33 cellular contexts compared by ENCODE assay signal in genomic region chr5:44150075-44150723, GRCh38.
"Had no signal": no experiment of that assay in that cellular context is flagged by ENCODE, and none has a peak within 500 bp of the region (broad histone marks: within the 10 kb centered on the region; RNA-seq: fewer than 3 reads in every experiment).

No MANE protein-coding gene starts in this region.

- H3K36me3 ChIP-seq: adrenal gland, ascending aorta, brain microvascular endothelial cell, breast epithelium, cardiac muscle cell had no signal

- ATAC-seq: activated naive CD4-positive, alpha-beta T cell treated with anti-CD3 and anti-CD28 coated beads, Interleukin-2, amount 50 U/mL, for 72 hours; activated naive CD8-positive, alpha-beta T cell treated with anti-CD3 and anti-CD28 coated beads, Interleukin-2, amount 50 U/mL, for 24 hours; activated T-cell treated with anti-CD3 and anti-CD28 coated beads, Interleukin-2, amount 50 U/mL, for 4 hours; activated T-cell treated with anti-CD3 and anti-CD28 coated beads, Interleukin-2, amount 50 U/mL, for 72 hours; activated T-helper 17 cell treated with anti-CD3 and anti-CD28 coated beads, Interleukin-2, amount 50 U/mL, for 72 hours; body of pancreas had no signal

- FAIRE-seq: astrocyte, bronchial epithelial cell had no signal

- H3K27me3 ChIP-seq: adrenal gland, ascending aorta, body of pancreas, brain microvascular endothelial cell, breast epithelium, cardiac muscle cell had no signal

- H3K4me1 ChIP-seq: adrenal gland, ascending aorta, body of pancreas, breast epithelium had no signal

- DNase-seq: activated effector memory CD4-positive, alpha-beta T cell treated with anti-CD3 and anti-CD28 coated beads, Interleukin-2, amount 50 U/mL, for 16 hours; activated effector memory CD4-positive, alpha-beta T cell treated with Interleukin-2 at 50 U/mL for 16 hours; activated gamma-delta T cell; activated gamma-delta T cell treated with Interleukin-2 at 50 U/mL for 16 hours; activated naive CD4-positive, alpha-beta T cell; activated naive CD4-positive, alpha-beta T cell treated with anti-CD3 and anti-CD28 coated beads for 36 hours; activated naive CD4-positive, alpha-beta T cell treated with anti-CD3 and anti-CD28 coated beads, Interleukin-2, amount 10 ng/mL, durations not matched to agents 7 days and 5 days; activated naive CD4-positive, alpha-beta T cell treated with anti-CD3 and anti-CD28 coated beads, Interleukin-2, amount 50 U/mL, for 16 hours; activated naive CD4-positive, alpha-beta T cell treated with Interleukin-2 at 50 U/mL for 16 hours; activated naive CD8-positive, alpha-beta T cell treated with anti-CD3 and anti-CD28 coated beads for 36 hours; activated naive CD8-positive, alpha-beta T cell treated with anti-CD3 and anti-CD28 coated beads, Interleukin-2, amount 10 ng/mL, durations not matched to agents 7 days and 5 days; activated naive CD8-positive, alpha-beta T cell treated with anti-CD3 and anti-CD28 coated beads, Interleukin-2, amount 50 U/mL, for 24 hours; activated T-cell treated with anti-CD3 and anti-CD28 coated beads, Interleukin-2, amount 50 U/mL, for 1 hour; activated T-cell treated with anti-CD3 and anti-CD28 coated beads, Interleukin-2, amount 50 U/mL, for 24 hours; activated T-cell treated with anti-CD3 and anti-CD28 coated beads, Interleukin-2, amount 50 U/mL, for 4 hours; activated T-cell treated with anti-CD3 and anti-CD28 coated beads, Interleukin-2, amount 50 U/mL, for 48 hours; activated T-cell treated with anti-CD3 and anti-CD28 coated beads, Interleukin-2, amount 50 U/mL, for 72 hours; adrenal gland; amniotic stem cell; amygdala; anterior cingulate cortex; aorta; body of pancreas; brain microvascular endothelial cell; caudate nucleus; cerebellar nuclear complex had no signal

- H3K27ac ChIP-seq: adrenal gland, ascending aorta, body of pancreas, brain microvascular endothelial cell, breast epithelium, cardiac muscle cell had no signal

- H3K4me3 ChIP-seq: adrenal gland, ascending aorta, body of pancreas, breast epithelium, cardiac muscle cell had no signal
